In genomic region chr7:151447901-151448260, GRCh38 we compare ENCODE assay signal across 9 cellular contexts. TPM values are rescaled to one million over a fixed set of nuclear protein-coding genes. Genes with fewer than 3 reads are reported as not detected.
DNase-seq lines count a peak whose midpoint lies in the region; ATAC-seq and TF ChIP-seq lines count a peak whose summit lies in the region.
"Had no signal": no experiment of that assay in that cellular context is flagged by ENCODE, and none has a peak within 500 bp of the region (broad histone marks: within the 10 kb centered on the region; RNA-seq: fewer than 3 reads in every experiment).

No MANE protein-coding gene starts in this region.

- ATAC-seq in activated naive CD8-positive, alpha-beta T cell treated with anti-CD3 and anti-CD28 coated beads, Interleukin-2, amount 50 U/mL, for 24 hours = no peak

- H3K27me3 Mint-ChIP-seq in activated naive CD8-positive, alpha-beta T cell = peaks cover 3% of the 10 kb centered on the region
- H3K27me3 Mint-ChIP-seq in activated naive CD8-positive, alpha-beta T cell treated with anti-CD3 and anti-CD28 coated beads, Interleukin-2, amount 50 U/mL, for 24 hours = peaks cover 3% of the 10 kb centered on the region
- H3K27me3 Mint-ChIP-seq in chondrocyte (ENCODE audit: low read depth) (peaks cover 7% of the 10 kb centered on the region), type B pancreatic cell (peaks cover 3% of the 10 kb centered on the region)

- TF ChIP-seq CTCF in chondrocyte (IDR thresholded peaks at IDR 0.05) (no peak), type B pancreatic cell (conservative IDR thresholded peaks at IDR 0.05) (no peak)

- H3K9me3 ChIP-seq in mucosa of rectum (ENCODE audit: control insufficient read depth in 2 of 2, low read length in 2 of 2) = no peaks in the 10 kb centered on the region

- H3K36me3 Mint-ChIP-seq in activated naive CD8-positive, alpha-beta T cell = no peaks in the 10 kb centered on the region
- no peaks in the 10 kb centered on the region for H3K36me3 Mint-ChIP-seq in activated naive CD8-positive, alpha-beta T cell treated with anti-CD3 and anti-CD28 coated beads, Interleukin-2, amount 50 U/mL, for 24 hours (ENCODE audit: low read depth)
- H3K36me3 Mint-ChIP-seq in chondrocyte (ENCODE audit: low read depth) = no peaks in the 10 kb centered on the region
- H3K36me3 Mint-ChIP-seq in type B pancreatic cell = no peaks in the 10 kb centered on the region

- peaks cover 17% of the 10 kb centered on the region for H3K4me1 Mint-ChIP-seq in activated naive CD8-positive, alpha-beta T cell (ENCODE audit: low read depth)
- peaks cover 12% of the 10 kb centered on the region for H3K4me1 Mint-ChIP-seq in activated naive CD8-positive, alpha-beta T cell treated with anti-CD3 and anti-CD28 coated beads, Interleukin-2, amount 50 U/mL, for 24 hours
- H3K4me1 Mint-ChIP-seq in chondrocyte (ENCODE audit: low read depth) = peaks cover 4% of the 10 kb centered on the region
- peaks cover 29% of the 10 kb centered on the region for H3K4me1 Mint-ChIP-seq in type B pancreatic cell (ENCODE audit: unreplicated experiment)

- peaks cover 4 to 6% of the 10 kb centered on the region in 2 donors for H3K4me1 ChIP-seq in mucosa of rectum (ENCODE audit: control insufficient read depth in 2 of 2, insufficient read depth in 2 of 2, low read length in 2 of 2)

- H3K36me3 ChIP-seq in mucosa of rectum (ENCODE audit: control insufficient read depth in 2 of 2, insufficient read depth in 2 of 2, low read length in 2 of 2) = no peaks in the 10 kb centered on the region

- no peaks in the 10 kb centered on the region for H3K9me3 Mint-ChIP-seq in activated naive CD8-positive, alpha-beta T cell (ENCODE audit: low read depth)
- H3K9me3 Mint-ChIP-seq in activated naive CD8-positive, alpha-beta T cell treated with anti-CD3 and anti-CD28 coated beads, Interleukin-2, amount 50 U/mL, for 24 hours = no peaks in the 10 kb centered on the region
- H3K9me3 Mint-ChIP-seq in chondrocyte (ENCODE audit: low read depth) = no peaks in the 10 kb centered on the region
- H3K9me3 Mint-ChIP-seq in type B pancreatic cell = no peaks in the 10 kb centered on the region

- H3K27ac Mint-ChIP-seq in activated naive CD8-positive, alpha-beta T cell = no peak overlapping the region
- H3K27ac Mint-ChIP-seq in activated naive CD8-positive, alpha-beta T cell treated with anti-CD3 and anti-CD28 coated beads, Interleukin-2, amount 50 U/mL, for 24 hours = no peak overlapping the region
- H3K27ac Mint-ChIP-seq in chondrocyte (ENCODE audit: unreplicated experiment) = no peak overlapping the region
- H3K27ac Mint-ChIP-seq in type B pancreatic cell = no peak overlapping the region

- no peak for DNase-seq in activated naive CD8-positive, alpha-beta T cell treated with anti-CD3 and anti-CD28 coated beads, Interleukin-2, amount 50 U/mL, for 24 hours
- DNase-seq in chondrocyte (ENCODE audit: low spot score) (no peak), type B pancreatic cell (ENCODE audit: extremely low spot score, unreplicated experiment) (no peak), NCI-H2029 (lab: John Stamatoyannopoulos, UW) (no peak), cortex of kidney (lab: John Stamatoyannopoulos, UW) (no peak), A172 (ENCODE audit: low spot score) (no peak)
- DNase-seq: NCI-H748 treated with DMSO at 0.1 percent for 48 hours had no signal

- no peak overlapping the region for H3K27ac ChIP-seq in mucosa of rectum (ENCODE audit: low read depth in 2 of 2, low read length in 2 of 2)

- H3K4me3 Mint-ChIP-seq in activated naive CD8-positive, alpha-beta T cell = peak overlapping the region; percentile 51
- no peak overlapping the region for H3K4me3 Mint-ChIP-seq in activated naive CD8-positive, alpha-beta T cell treated with anti-CD3 and anti-CD28 coated beads, Interleukin-2, amount 50 U/mL, for 24 hours
- H3K4me3 Mint-ChIP-seq in chondrocyte (ENCODE audit: unreplicated experiment) (peak overlapping the region; percentile 49), type B pancreatic cell (peak overlapping the region; percentile 70)

- peak overlapping the region in 1 of 2 donors; percentile 66 for H3K9ac ChIP-seq in mucosa of rectum (ENCODE audit: low read depth in 1 of 2, low read length in 2 of 2)

- peak overlapping the region; percentile 61 to 69 for H3K4me3 ChIP-seq in mucosa of rectum (ENCODE audit: low read length in 2 of 2)

- no peaks in the 10 kb centered on the region for H3K27me3 ChIP-seq in mucosa of rectum (ENCODE audit: control insufficient read depth in 2 of 2, insufficient read depth in 2 of 2, low read length in 2 of 2)

RNA-seq across cellular contexts. Expression of gene CRYGN, which starts 7.9 kb away (rescaled TPM):
- total RNA-seq in chondrocyte (not detected in 3 replicates), type B pancreatic cell (ENCODE audit: low replicate concordance) (0.67 and 1.3 TPM in 2 replicates)
- total RNA-seq in A172 (2014; rRNA removed; shearing (Covaris generic)) = 1.2 TPM in 1 of 2 replicates, not detected in the other

RNA-seq across cellular contexts. Expression of gene WDR86, which starts 38.0 kb away (rescaled TPM):
- total RNA-seq in chondrocyte (not detected in 3 replicates), type B pancreatic cell (ENCODE audit: low replicate concordance) (13.0 and 83.0 TPM in 2 replicates)
- 0.10 TPM in 1 of 2 replicates, not detected in the other for total RNA-seq in A172 (2014; rRNA removed; shearing (Covaris generic))

Comparison
In these comparisons a context has a peak if more than half of its experiments do, and no peak if none do; other contexts are left out.
1. RNA of gene WDR86, which starts 38.0 kb away (total RNA-seq): 13.0 to 83.0 TPM in type B pancreatic cell; not detected in chondrocyte and 0.10 TPM in A172; every median in the first group is over 10 times any median in the second.